In the genomic region with DNA sequence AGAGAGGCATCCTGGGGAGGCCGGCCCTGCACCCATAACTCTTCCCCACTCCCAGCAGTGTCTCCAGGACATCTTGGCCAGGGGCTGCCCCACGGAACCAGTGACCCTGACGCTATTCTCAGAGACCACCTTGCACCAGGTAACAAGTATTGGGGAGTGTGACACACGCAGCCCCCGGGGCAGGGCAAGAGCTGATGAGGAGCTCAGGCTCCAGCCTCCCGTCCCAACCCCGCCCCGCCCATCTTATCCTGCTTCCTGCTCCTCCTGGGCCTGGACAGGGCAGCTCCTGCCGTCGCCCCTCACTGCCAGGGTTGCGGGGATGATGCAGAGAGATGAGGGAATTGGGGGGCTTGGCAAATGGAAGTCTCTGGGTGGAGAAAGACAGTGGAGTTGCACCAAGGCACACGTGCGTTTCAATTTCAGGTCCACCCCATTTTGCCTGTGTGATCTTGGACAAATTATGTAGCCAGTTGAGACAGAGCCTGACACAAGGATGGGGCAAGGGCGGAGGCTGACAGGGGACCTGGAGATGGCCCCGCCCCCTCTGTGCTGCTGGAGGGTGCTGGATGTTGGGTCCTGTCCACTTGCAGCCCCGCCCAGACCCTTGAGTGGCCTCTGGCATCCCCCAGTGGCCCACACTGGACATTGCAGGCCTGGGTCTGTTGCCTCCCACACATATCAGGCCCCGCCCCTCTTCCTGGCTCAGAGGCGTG, we compare ENCODE assay signal across 8 cellular contexts. TPM values are rescaled to one million over a fixed set of nuclear protein-coding genes. Genes with fewer than 3 reads are reported as not detected.
DNase-seq lines count a peak whose midpoint lies in the region; ATAC-seq and TF ChIP-seq lines count a peak whose summit lies in the region.

No MANE protein-coding gene starts in this region.

- POLR2A ChIA-PET in AG04449 (lab: Yijun Ruan, JAX): no interaction called here

- DNase-seq in AG04449 (ENCODE audit: low read depth, low spot score) (no peak), KG1 (lab: John Stamatoyannopoulos, UW) (peak; percentile 39), SK-MEL-5 (ENCODE audit: low read depth, low spot score) (peak; percentile 91), amniotic epithelial cell (ENCODE audit: low read depth) (peak; percentile 74), left cardiac atrium (peak; percentile 89), pulmonary artery endothelial cell (ENCODE audit: low read depth, low spot score) (peak; percentile 49)

- peak; percentile 94 to 96 for ATAC-seq in left cardiac atrium
- no peak for ATAC-seq in HG02852 (IDR thresholded peaks at IDR 0.05; ENCODE audit: unreplicated experiment)

- intact Hi-C loops in left cardiac atrium (cut with DNase I): loop anchor here in 1 of 2 donors (1.0 kb wide), 1 partner anchor 23 kb away; no protein-coding TSS in a partner anchor

- peak; percentile 99 for TF ChIP-seq CTCF in AG04449 (IDR thresholded peaks at IDR 0.05; ENCODE audit: insufficient read depth, low read length, missing control alignments)
- TF ChIP-seq CTCF in GM12873 (IDR thresholded peaks at IDR 0.05; ENCODE audit: insufficient read depth, low read depth, low read length, missing control alignments): peak; percentile 91

- in situ Hi-C loops in SK-MEL-5 (cut with HindIII; ENCODE audit: low pct_unique_long_range_greater_than_20kb, low sequenced_read_pairs): no loop called here

- no peak overlapping the region for H3K4me3 ChIP-seq in AG04449 (ENCODE audit: low read depth, low read length)

- CTCF ChIA-PET in AG04449 (lab: Yijun Ruan, JAX): interaction anchor here (0.6 to 3.5 kb wide), 15 partner anchors 13 to 241 kb away, joined by 3 to 44 read pairs (median 4); a partner anchor contains a TSS

RNA-seq across cellular contexts. Expression of a gene that starts 10.7 kb away (rescaled TPM):
- not detected in 2 replicates for total RNA-seq in SK-MEL-5 (2014; rRNA removed; shearing (Covaris generic))
- polyA plus RNA-seq in SK-MEL-5 (2015; cell fraction: cytosol; rRNA removed): not detected in 2 replicates
- 0.28 TPM in 1 of 2 replicates, not detected in the other for polyA plus RNA-seq in SK-MEL-5 (2015; cell fraction: nucleus; rRNA removed)
- total RNA-seq in left cardiac atrium (under 1 TPM; 0.26 to 0.38 TPM), pulmonary artery endothelial cell (not detected in 2 replicates)

RNA-seq across cellular contexts. Expression of a gene that starts 11.0 kb away (rescaled TPM):
- 0.05 TPM in 1 of 2 replicates, not detected in the other for total RNA-seq in SK-MEL-5 (2014; rRNA removed; shearing (Covaris generic))
- polyA plus RNA-seq in SK-MEL-5 (2015; cell fraction: cytosol; rRNA removed): 0.10 TPM in 1 of 2 replicates, not detected in the other
- polyA plus RNA-seq in SK-MEL-5 (2015; cell fraction: nucleus; rRNA removed): 0.54 TPM in 1 of 2 replicates, not detected in the other
- total RNA-seq in left cardiac atrium (1 to 10 TPM; 2.2 to 2.5 TPM), pulmonary artery endothelial cell (0.07 TPM in 1 of 2 replicates, not detected in the other)

RNA-seq across cellular contexts. Expression of a gene that starts 14.7 kb away (rescaled TPM):
- 0.66 TPM in 1 of 2 replicates, not detected in the other for total RNA-seq in SK-MEL-5 (2014; rRNA removed; shearing (Covaris generic))
- 0.29 and 1.4 TPM in 2 replicates for polyA plus RNA-seq in SK-MEL-5 (2015; cell fraction: cytosol; rRNA removed)
- 0.07 TPM in 1 of 2 replicates, not detected in the other for polyA plus RNA-seq in SK-MEL-5 (2015; cell fraction: nucleus; rRNA removed)
- total RNA-seq in left cardiac atrium: 1,000 to 10,000 TPM; 1,770 to 2,192 TPM
- total RNA-seq in pulmonary artery endothelial cell: 0.14 TPM in 1 of 2 replicates, not detected in the other

RNA-seq across cellular contexts. Expression of a gene that starts 28.5 kb away (rescaled TPM):
- not detected in 2 replicates for total RNA-seq in SK-MEL-5 (2014; rRNA removed; shearing (Covaris generic))
- polyA plus RNA-seq in SK-MEL-5 (2015; cell fraction: cytosol; rRNA removed): not detected in 2 replicates
- polyA plus RNA-seq in SK-MEL-5 (2015; cell fraction: nucleus; rRNA removed): not detected in 2 replicates
- under 1 TPM; 0.15 to 0.52 TPM for total RNA-seq in left cardiac atrium
- not detected in 2 replicates for total RNA-seq in pulmonary artery endothelial cell

RNA-seq across cellular contexts. Expression of a gene that starts 40.9 kb away (rescaled TPM):
- 0.26 and 0.51 TPM in 2 replicates for total RNA-seq in SK-MEL-5 (2014; rRNA removed; shearing (Covaris generic))
- polyA plus RNA-seq in SK-MEL-5 (2015; cell fraction: cytosol; rRNA removed): 1.5 and 1.7 TPM in 2 replicates
- polyA plus RNA-seq in SK-MEL-5 (2015; cell fraction: nucleus; rRNA removed): 0.84 and 1.1 TPM in 2 replicates
- total RNA-seq in left cardiac atrium (1 to 10 TPM; 3.2 to 6.5 TPM), pulmonary artery endothelial cell (0.14 and 0.20 TPM in 2 replicates)

Comparison
In these comparisons a context has a peak if more than half of its experiments do, and no peak if none do; other contexts are left out.
1. RNA of a gene that starts 14.7 kb away (total RNA-seq): 1,770 to 2,192 TPM in left cardiac atrium; 0.66 TPM in SK-MEL-5 and 0.14 TPM in pulmonary artery endothelial cell; every median in the first group is over 1,000 times any median in the second.